In genomic region chr1:28126778-28127430, GRCh38 we compare ENCODE assay signal across 1 cellular context.
TF ChIP-seq lines count a peak whose summit lies in the region.

No MANE protein-coding gene starts in this region.

TF ChIP-seq in HepG2, 621 proteins besides CTCF, POLR2A, EP300 and RAD21 (continued from another document):
- no peak for TF ChIP-seq ZNF576 (CRISPR knock-in tag; IDR thresholded peaks at IDR 0.05)
- no peak for TF ChIP-seq ZNF782 (CRISPR knock-in tag; IDR thresholded peaks at IDR 0.05; ENCODE audit: borderline replicate concordance)
- no peak for TF ChIP-seq EED (CRISPR knock-in tag; IDR thresholded peaks at IDR 0.05)
- TF ChIP-seq ZIK1 (CRISPR knock-in tag; IDR thresholded peaks at IDR 0.05; ENCODE audit: borderline replicate concordance, low read depth), result no peak
- no peak for TF ChIP-seq ZNF274 (CRISPR knock-in tag; IDR thresholded peaks at IDR 0.05)
